ENCODE assay signal across 8 cellular contexts in genomic region chr19:14005381-14006084, GRCh38. TPM values are rescaled to one million over a fixed set of nuclear protein-coding genes. Genes with fewer than 3 reads are reported as not detected.
A peak's percentile ranks its signal among the peaks of the same experiment; 100 is the strongest.
DNase-seq lines count a peak whose midpoint lies in the region; ATAC-seq and TF ChIP-seq lines count a peak whose summit lies in the region.

No MANE protein-coding gene starts in this region.

- TF ChIP-seq POLR2A in GM18505 (IDR thresholded peaks at IDR 0.05; ENCODE audit: borderline replicate concordance, extremely low read depth, insufficient read depth, insufficient read length) (peak; percentile 76), right lobe of liver (IDR thresholded peaks at IDR 0.05) (peak; percentile 38)

- peaks cover 20% of the 10 kb centered on the region for H3K36me3 Mint-ChIP-seq in dendritic cell treated with granulocyte-macrophage colony-stimulating factor and Interleukin-4, amounts not matched to agents 40 ng/mL and 50 ng/mL, for 4 days (ENCODE audit: low read depth)

- H3K9me3 ChIP-seq in right lobe of liver, result no peaks in the 10 kb centered on the region

- DNase-seq in NCI-H526 treated with DMSO at 0.1 percent for 48 hours (lab: John Stamatoyannopoulos, UW) (peak; percentile 21), right lobe of liver (peak; percentile 97 to 98 (median 97)), GM19240 (ENCODE audit: insufficient read length, low spot score) (no peak)
- DNase-seq in activated CD4-positive, alpha-beta T cell treated with anti-CD3 and anti-CD28 coated beads, Interleukin-2, amount 50 U/mL, for 1 hour, result peak; percentile 97
- DNase-seq in stimulated activated CD4-positive, alpha-beta T cell treated with anti-CD3 and anti-CD28 coated beads, Interleukin-2, amount 100 ng/mL, for 4 hours (ENCODE audit: low read depth), result peak; percentile 82

- no peaks in the 10 kb centered on the region for H3K27me3 Mint-ChIP-seq in dendritic cell treated with granulocyte-macrophage colony-stimulating factor and Interleukin-4, amounts not matched to agents 40 ng/mL and 50 ng/mL, for 4 days

- peaks cover 63% of the 10 kb centered on the region for H3K4me1 Mint-ChIP-seq in dendritic cell treated with granulocyte-macrophage colony-stimulating factor and Interleukin-4, amounts not matched to agents 40 ng/mL and 50 ng/mL, for 4 days (ENCODE audit: low read depth)

- H3K4me1 ChIP-seq in right lobe of liver, result peaks cover 0 to 16% (median 0%) of the 10 kb centered on the region in 4 donors

- peak; percentile 37 for ATAC-seq in GM18505 (IDR thresholded peaks at IDR 0.05; ENCODE audit: unreplicated experiment)
- ATAC-seq in HG03108 (IDR thresholded peaks at IDR 0.05; ENCODE audit: unreplicated experiment), result peak; percentile 22
- peak; percentile 69 to 79 (median 75) for ATAC-seq in right lobe of liver

- intact Hi-C loops in dendritic cell treated with granulocyte-macrophage colony-stimulating factor and Interleukin-4, amounts not matched to agents 40 ng/mL and 50 ng/mL, for 4 days (cut with micrococcal nuclease), result loop anchor here (1.0 to 5.0 kb wide), 5 partner anchors 17 to 53 kb away; partner anchors contain the start of gene DCAF15
- intact Hi-C loops in right lobe of liver (cut with DNase I), result no loop called here

- no peaks in the 10 kb centered on the region for H3K9me3 Mint-ChIP-seq in dendritic cell treated with granulocyte-macrophage colony-stimulating factor and Interleukin-4, amounts not matched to agents 40 ng/mL and 50 ng/mL, for 4 days

- 0% methylated on average over 5 of the region's 50 CpGs for WGBS in right lobe of liver (ENCODE audit: insufficient coverage, low coverage, low lambda C conversion rate, missing lambda C conversion rate)

- H3K27me3 ChIP-seq in right lobe of liver, result no peaks in the 10 kb centered on the region

- peak overlapping the region; percentile 95 for H3K4me3 Mint-ChIP-seq in dendritic cell treated with granulocyte-macrophage colony-stimulating factor and Interleukin-4, amounts not matched to agents 40 ng/mL and 50 ng/mL, for 4 days

- peak overlapping the region; percentile 68 to 92 (median 88) for H3K4me3 ChIP-seq in right lobe of liver

- H3K36me3 ChIP-seq in right lobe of liver, result no peaks in the 10 kb centered on the region

- peak overlapping the region; percentile 100 for H3K27ac Mint-ChIP-seq in dendritic cell treated with granulocyte-macrophage colony-stimulating factor and Interleukin-4, amounts not matched to agents 40 ng/mL and 50 ng/mL, for 4 days

- peak overlapping the region; percentile 97 to 99 (median 97) for H3K27ac ChIP-seq in right lobe of liver

- TF ChIP-seq CTCF in right lobe of liver (IDR thresholded peaks at IDR 0.05), result no peak

RNA-seq across cellular contexts. Expression of gene RFX1, which starts 0.6 kb away (rescaled TPM):
- total RNA-seq in right lobe of liver, result 1 to 10 TPM; 2.5 to 9.3 (median 5.7) TPM

RNA-seq across cellular contexts. Expression of gene RLN3, which starts 22.4 kb away (rescaled TPM):
- total RNA-seq in right lobe of liver, result not detected

RNA-seq across cellular contexts. Expression of gene IL27RA, which starts 26.0 kb away (rescaled TPM):
- 1 to 10 TPM; 1.1 to 3.0 (median 1.5) TPM for total RNA-seq in right lobe of liver

RNA-seq across cellular contexts. Expression of gene DCAF15, which starts 53.2 kb away (rescaled TPM):
- total RNA-seq in right lobe of liver, result 1 to 10 TPM; 5.6 to 8.7 (median 7.7) TPM

RNA-seq across cellular contexts. Expression of gene PALM3, which starts 56.3 kb away (rescaled TPM):
- 10 to 100 TPM in 4 of 6 experiments, 1 to 10 TPM in 2; 5.3 to 33.9 (median 17.0) TPM for total RNA-seq in right lobe of liver

Comparison
In these comparisons a context has a peak if more than half of its experiments do, and no peak if none do; other contexts are left out.
1. ATAC-seq: peak in every context shown above with its lines; median percentile 75 in right lobe of liver; 37 in GM18505; 22 in HG03108.